Comparison of ENCODE assay signal across 9 cellular contexts in the genomic region with DNA sequence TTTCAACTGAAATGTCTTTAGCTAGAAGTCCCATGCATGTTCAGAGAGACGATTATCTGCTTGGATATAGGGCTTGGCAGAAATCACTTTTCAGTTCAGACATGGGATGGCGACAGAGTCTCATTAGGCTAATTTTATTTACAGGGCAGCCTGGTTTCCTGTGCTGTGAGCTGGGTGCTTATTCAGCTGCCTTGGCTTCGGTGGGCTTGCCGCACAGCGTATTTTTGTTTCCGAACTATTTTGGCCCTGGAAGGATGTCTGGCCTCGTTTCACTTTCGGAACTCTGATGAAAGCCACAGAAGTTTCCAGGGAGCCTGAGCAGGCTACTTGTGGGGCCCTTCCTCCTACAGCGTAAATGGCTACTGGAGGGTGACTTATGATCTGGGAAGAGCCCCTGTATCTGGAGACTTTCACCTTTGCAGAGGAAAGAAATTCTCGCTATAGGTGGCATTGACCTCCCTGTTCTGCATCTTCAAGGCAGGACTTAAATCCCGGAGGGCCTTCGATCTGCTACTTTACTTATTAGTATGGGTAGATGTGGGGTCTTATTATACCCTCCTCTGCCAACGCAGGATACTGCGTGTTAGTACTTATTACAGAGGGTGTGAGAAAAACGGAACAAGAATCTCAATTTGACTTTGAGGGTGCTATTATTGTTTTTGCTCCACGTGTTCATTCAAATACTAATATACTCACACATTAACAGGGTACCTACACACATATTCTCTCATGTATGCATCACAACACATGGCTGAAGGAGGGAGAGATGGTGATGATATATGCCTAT.
DNase-seq lines count a peak whose midpoint lies in the region; ATAC-seq and TF ChIP-seq lines count a peak whose summit lies in the region.
"Had no signal": no experiment of that assay in that cellular context is flagged by ENCODE, and none has a peak within 500 bp of the region (broad histone marks: within the 10 kb centered on the region; RNA-seq: fewer than 3 reads in every experiment).

No MANE protein-coding gene starts in this region.

- H3K36me3 ChIP-seq in brain microvascular endothelial cell (replicated peaks) (no peaks in the 10 kb centered on the region), spleen (no peaks in the 10 kb centered on the region)

- in situ Hi-C loops in brain microvascular endothelial cell (cut with HindIII; ENCODE audit: low pct_ligation_motif_present, low sequenced_read_pairs) = no loop called here

- H3K27me3 Mint-ChIP-seq in natural killer cell (ENCODE audit: low read depth in 2 of 2) = no peaks in the 10 kb centered on the region

- H3K9me3 ChIP-seq in spleen = no peaks in the 10 kb centered on the region

- TF ChIP-seq POLR2A in spleen (IDR thresholded peaks at IDR 0.05) = no peak

- H3K27me3 ChIP-seq in brain microvascular endothelial cell (replicated peaks) (no peaks in the 10 kb centered on the region), spleen (replicated peaks in 1 of 7) (no peaks in the 10 kb centered on the region)

- no peaks in the 10 kb centered on the region for H3K9me3 Mint-ChIP-seq in natural killer cell

- peak; percentile 90 for ATAC-seq in GM18502 (IDR thresholded peaks at IDR 0.05; ENCODE audit: poor library complexity, unreplicated experiment)
- peak; percentile 83 for ATAC-seq in HG02763 (IDR thresholded peaks at IDR 0.05; ENCODE audit: unreplicated experiment)
- no peak for ATAC-seq in natural killer cell
- ATAC-seq: K562 had no signal

- H3K27ac Mint-ChIP-seq in natural killer cell = no peak overlapping the region

- peaks cover 0 to 22% (median 15%) of the 10 kb centered on the region in 6 donors for H3K4me1 ChIP-seq in spleen

- H3K4me3 ChIP-seq in brain microvascular endothelial cell (ENCODE audit: low read depth, low read length) (peak overlapping the region; percentile 56), spleen (peak overlapping the region in 4 of 8 donors; percentile 5 to 54 (median 20))
- H3K4me3 ChIP-seq: K562 had no signal

- H3K27ac ChIP-seq in brain microvascular endothelial cell = peak overlapping the region; percentile 18
- H3K27ac ChIP-seq in spleen = peak overlapping the region in 7 of 8 donors; percentile 55 to 68 (median 63)

- intact Hi-C loops in spleen (cut with DNase I; ENCODE audit: low total_unique reads) (no loop called here), natural killer cell (cut with micrococcal nuclease) (no loop called here)

- H3K4me1 Mint-ChIP-seq in natural killer cell = no peaks in the 10 kb centered on the region

- H3K36me3 Mint-ChIP-seq in natural killer cell = no peaks in the 10 kb centered on the region

- no peak overlapping the region for H3K4me3 Mint-ChIP-seq in natural killer cell

- WGBS in spleen, 5 donors = 33 to 42% (median 34%) methylated on average over 16 of the region's 16 CpGs

- DNase-seq in AG08395 (ENCODE audit: low spot score) (peak; percentile 66), NCI-H526 (lab: John Stamatoyannopoulos, UW) (peak; percentile 5 to 55), brain microvascular endothelial cell (peak; percentile 80), iris pigment epithelial cell (ENCODE audit: low read depth) (peak; percentile 82), spleen (peak; percentile 49), natural killer cell (no peak)

- TF ChIP-seq CTCF in brain microvascular endothelial cell (IDR thresholded peaks at IDR 0.05; ENCODE audit: low read depth, low read length, missing control alignments) = peak; percentile 71
- peak in 9 of 11 experiments; percentile 22 to 56 (median 42) for TF ChIP-seq CTCF in spleen (IDR thresholded peaks at IDR 0.05 in 8 of 11, conservative IDR thresholded peaks at IDR 0.05 in 3 of 11)
- no peak for TF ChIP-seq CTCF in natural killer cell (IDR thresholded peaks at IDR 0.05)

Comparison
In these comparisons a context has a peak if more than half of its experiments do, and no peak if none do; other contexts are left out.
1. ATAC-seq: peak in GM18502 (single experiment) and HG02763 (single experiment); none in natural killer cell (0 of 3).